Comparison of ENCODE assay signal across 18 cellular contexts in genomic region chr3:134867277-134867676, GRCh38.
DNase-seq lines count a peak whose midpoint lies in the region; TF ChIP-seq lines count a peak whose summit lies in the region.
"Had no signal": no experiment of that assay in that cellular context is flagged by ENCODE, and none has a peak within 500 bp of the region (broad histone marks: within the 10 kb centered on the region; RNA-seq: fewer than 3 reads in every experiment).

No MANE protein-coding gene starts in this region.

- intact Hi-C loops in spleen (cut with DNase I; ENCODE audit: low total_unique reads), result no loop called here
- intact Hi-C loops in activated T-helper 2 cell treated with anti-CD3 and anti-CD28 coated beads, Interferon-gamma antibody, Interleukin-2, Interleukin-4, amounts not matched to agents 10 μg/mL and 5 μg/mL and 100 μg/mL, durations not matched to agents 14 hours and 24 hours and 36 hours (cut with micrococcal nuclease), result no loop called here

- no peaks in the 10 kb centered on the region for H3K4me1 ChIP-seq in HEK293 (ENCODE audit: control insufficient read depth, insufficient read depth, low read length)
- H3K4me1 ChIP-seq in spleen, result peaks cover 0 to 8% (median 0%) of the 10 kb centered on the region in 6 donors
- H3K4me1 ChIP-seq: BE2C, HAP-1 had no signal

- H3K27me3 Mint-ChIP-seq in activated T-helper 2 cell treated with anti-CD3 and anti-CD28 coated beads, Interferon-gamma antibody, Interleukin-2, Interleukin-4, amounts not matched to agents 10 μg/mL and 5 μg/mL and 100 μg/mL, durations not matched to agents 14 hours and 24 hours and 36 hours (ENCODE audit: low read depth), result peaks cover 9% of the 10 kb centered on the region

- peak; percentile 70 for DNase-seq in G401 (ENCODE audit: low spot score)
- peak; percentile 9 for DNase-seq in islet precursor cell
- peak; percentile 27 for DNase-seq in spleen
- no peak for DNase-seq in activated T-cell treated with anti-CD3 and anti-CD28 coated beads, Interleukin-2, amount 50 U/mL, for 1 hour
- DNase-seq in SKM-1 (lab: John Stamatoyannopoulos, UW; ENCODE audit: unreplicated experiment), result no peak
- DNase-seq in activated T-helper 2 cell treated with anti-CD3 and anti-CD28 coated beads, Interferon-gamma antibody, Interleukin-2, Interleukin-4, amounts not matched to agents 10 μg/mL and 5 μg/mL and 100 μg/mL, durations not matched to agents 14 hours and 24 hours and 36 hours (ENCODE audit: low spot score), result no peak
- DNase-seq: ACHN; BE2C; CD4-positive, CD25-positive, alpha-beta regulatory T cell; CD8-positive, alpha-beta memory T cell; COR-L47; DMS 273 treated with DMSO at 0.1 percent for 48 hours; DMS53; EL; GM23248; IMR-90 had no signal

- no peak overlapping the region for H3K4me3 Mint-ChIP-seq in activated T-helper 2 cell treated with anti-CD3 and anti-CD28 coated beads, Interferon-gamma antibody, Interleukin-2, Interleukin-4, amounts not matched to agents 10 μg/mL and 5 μg/mL and 100 μg/mL, durations not matched to agents 14 hours and 24 hours and 36 hours (ENCODE audit: low read depth)
- H3K4me3 Mint-ChIP-seq: CD8-positive, alpha-beta memory T cell had no signal

- POLR2A ChIA-PET in HEK293 (lab: Yijun Ruan, JAX), result no interaction called here

- H3K27ac ChIP-seq in HEK293 (ENCODE audit: extremely low read depth, low read depth, low read length), result no peak overlapping the region
- no peak overlapping the region for H3K27ac ChIP-seq in spleen
- H3K27ac ChIP-seq: GM23248 had no signal

- H3K27me3 ChIP-seq in spleen (replicated peaks in 1 of 7), result no peaks in the 10 kb centered on the region
- H3K27me3 ChIP-seq: BE2C had no signal

- in situ Hi-C loops in G401 (cut with HindIII; ENCODE audit: low sequenced_read_pairs), result no loop called here

- CTCF ChIA-PET in HEK293 (lab: Yijun Ruan, JAX), result no interaction called here

- no peak for TF ChIP-seq CTCF in HEK293 (tag by site-specific recombination; IDR thresholded peaks at IDR 0.05)
- TF ChIP-seq CTCF in spleen (IDR thresholded peaks at IDR 0.05 in 8 of 11, conservative IDR thresholded peaks at IDR 0.05 in 3 of 11), result no peak

- no peaks in the 10 kb centered on the region for H3K36me3 Mint-ChIP-seq in activated T-helper 2 cell treated with anti-CD3 and anti-CD28 coated beads, Interferon-gamma antibody, Interleukin-2, Interleukin-4, amounts not matched to agents 10 μg/mL and 5 μg/mL and 100 μg/mL, durations not matched to agents 14 hours and 24 hours and 36 hours (ENCODE audit: low read depth)
- H3K36me3 Mint-ChIP-seq: CD4-positive, CD25-positive, alpha-beta regulatory T cell; CD8-positive, alpha-beta memory T cell had no signal

- TF ChIP-seq POLR2A in spleen (IDR thresholded peaks at IDR 0.05), result no peak

- H3K9me3 ChIP-seq in HEK293 (ENCODE audit: control insufficient read depth, insufficient read depth, low read depth, low read length), result no peaks in the 10 kb centered on the region
- H3K9me3 ChIP-seq in spleen, result no peaks in the 10 kb centered on the region
- H3K9me3 ChIP-seq: BE2C, HAP-1 had no signal

- H3K36me3 ChIP-seq in HEK293 (ENCODE audit: control insufficient read depth in 2 of 2, insufficient read depth in 1 of 2, low read length in 2 of 2) (no peaks in the 10 kb centered on the region), spleen (no peaks in the 10 kb centered on the region)
- H3K36me3 ChIP-seq: BE2C, HAP-1 had no signal

- no peak overlapping the region for H3K27ac Mint-ChIP-seq in activated T-helper 2 cell treated with anti-CD3 and anti-CD28 coated beads, Interferon-gamma antibody, Interleukin-2, Interleukin-4, amounts not matched to agents 10 μg/mL and 5 μg/mL and 100 μg/mL, durations not matched to agents 14 hours and 24 hours and 36 hours
- H3K27ac Mint-ChIP-seq: CD4-positive, CD25-positive, alpha-beta regulatory T cell; CD8-positive, alpha-beta memory T cell had no signal

- H3K4me1 Mint-ChIP-seq in activated T-helper 2 cell treated with anti-CD3 and anti-CD28 coated beads, Interferon-gamma antibody, Interleukin-2, Interleukin-4, amounts not matched to agents 10 μg/mL and 5 μg/mL and 100 μg/mL, durations not matched to agents 14 hours and 24 hours and 36 hours (ENCODE audit: low read depth), result no peaks in the 10 kb centered on the region
- H3K4me1 Mint-ChIP-seq: CD4-positive, CD25-positive, alpha-beta regulatory T cell; CD8-positive, alpha-beta memory T cell had no signal

- WGBS in spleen, 5 donors, result 84 to 100% (median 95%) methylated on average over 1 of the region's 1 CpG

- no peak overlapping the region for H3K4me3 ChIP-seq in HEK293 (ENCODE audit: low read depth, low read length)
- no peak overlapping the region for H3K4me3 ChIP-seq in spleen
- H3K4me3 ChIP-seq: GM23248, HAP-1 had no signal

- H3K9me3 Mint-ChIP-seq in activated T-helper 2 cell treated with anti-CD3 and anti-CD28 coated beads, Interferon-gamma antibody, Interleukin-2, Interleukin-4, amounts not matched to agents 10 μg/mL and 5 μg/mL and 100 μg/mL, durations not matched to agents 14 hours and 24 hours and 36 hours, result no peaks in the 10 kb centered on the region

TF ChIP-seq in HEK293, 187 proteins besides CTCF, POLR2A, EP300 and RAD21:
- TF ChIP-seq IKZF3 (tag by site-specific recombination; IDR thresholded peaks at IDR 0.05) (no peak), PRDM10 (tag by site-specific recombination; IDR thresholded peaks at IDR 0.05) (no peak), SCRT2 (tag by site-specific recombination; IDR thresholded peaks at IDR 0.05) (0 out of 2 replicates have a peak, but pooled peaks have one; percentile 13), HOXD13 (CRISPR knock-in tag; IDR thresholded peaks at IDR 0.05; ENCODE audit: borderline replicate concordance) (no peak)

Comparison
In these comparisons a context has a peak if more than half of its experiments do, and no peak if none do; other contexts are left out.
1. DNase-seq: peak in G401 (single experiment), islet precursor cell (single experiment) and spleen (single experiment); none in activated T-cell treated with anti-CD3 and anti-CD28 coated beads, Interleukin-2, amount 50 U/mL, for 1 hour (single experiment), SKM-1 (single experiment) and activated T-helper 2 cell treated with anti-CD3 and anti-CD28 coated beads, Interferon-gamma antibody, Interleukin-2, Interleukin-4, amounts not matched to agents 10 μg/mL and 5 μg/mL and 100 μg/mL, durations not matched to agents 14 hours and 24 hours and 36 hours (single experiment).